Comparison of ENCODE assay signal across 14 cellular contexts in genomic region chr3:171491412-171491811, GRCh38. TPM values are rescaled to one million over a fixed set of nuclear protein-coding genes. Genes with fewer than 3 reads are reported as not detected.
A peak's percentile ranks its signal among the peaks of the same experiment; 100 is the strongest.
DNase-seq lines count a peak whose midpoint lies in the region; ATAC-seq and TF ChIP-seq lines count a peak whose summit lies in the region.
"Had no signal": no experiment of that assay in that cellular context is flagged by ENCODE, and none has a peak within 500 bp of the region (broad histone marks: within the 10 kb centered on the region; RNA-seq: fewer than 3 reads in every experiment).

No MANE protein-coding gene starts in this region.

- H3K27me3 Mint-ChIP-seq in activated naive CD4-positive, alpha-beta T cell treated with anti-CD3 and anti-CD28 coated beads, Interleukin-2, amount 10 ng/mL, durations not matched to agents 7 days and 5 days = no peaks in the 10 kb centered on the region

- TF ChIP-seq CTCF in upper lobe of right lung (IDR thresholded peaks at IDR 0.05) = no peak
- no peak for TF ChIP-seq CTCF in A673 (conservative IDR thresholded peaks at IDR 0.05; ENCODE audit: low read depth, low read length)

- peak overlapping the region; percentile 85 for H3K27ac Mint-ChIP-seq in activated naive CD4-positive, alpha-beta T cell treated with anti-CD3 and anti-CD28 coated beads, Interleukin-2, amount 10 ng/mL, durations not matched to agents 7 days and 5 days
- H3K27ac Mint-ChIP-seq: nephron progenitor cell had no signal

- H3K36me3 ChIP-seq in duodenal mucosa (ENCODE audit: control insufficient read depth in 1 of 2, insufficient read depth in 2 of 2, low read length in 2 of 2) = no peaks in the 10 kb centered on the region
- H3K36me3 ChIP-seq in upper lobe of right lung = no peaks in the 10 kb centered on the region
- no peaks in the 10 kb centered on the region for H3K36me3 ChIP-seq in A673 (ENCODE audit: insufficient read depth, low read length, poor library complexity, severe bottlenecking)
- H3K36me3 ChIP-seq: right atrium auricular region had no signal

- H3K4me3 Mint-ChIP-seq in activated naive CD4-positive, alpha-beta T cell treated with anti-CD3 and anti-CD28 coated beads, Interleukin-2, amount 10 ng/mL, durations not matched to agents 7 days and 5 days = peak overlapping the region; percentile 47
- H3K4me3 Mint-ChIP-seq: nephron progenitor cell had no signal

- no peaks in the 10 kb centered on the region for H3K27me3 ChIP-seq in duodenal mucosa (ENCODE audit: control insufficient read depth in 1 of 2, insufficient read depth in 2 of 2, low read length in 2 of 2)
- no peaks in the 10 kb centered on the region for H3K27me3 ChIP-seq in upper lobe of right lung
- H3K27me3 ChIP-seq in A673 (replicated peaks; ENCODE audit: insufficient read depth, low read depth, low read length, poor library complexity) = no peaks in the 10 kb centered on the region
- H3K27me3 ChIP-seq: right atrium auricular region had no signal

- H3K9ac ChIP-seq in duodenal mucosa (ENCODE audit: low read depth in 1 of 2, low read length in 2 of 2) = no peak overlapping the region

- H3K4me3 ChIP-seq in duodenal mucosa (ENCODE audit: low read depth in 1 of 2, low read length in 2 of 2) = peak overlapping the region; percentile 11 to 53
- peak overlapping the region; percentile 12 for H3K4me3 ChIP-seq in upper lobe of right lung
- H3K4me3 ChIP-seq in A673 (ENCODE audit: low read depth, low read length, poor library complexity, severe bottlenecking) = no peak overlapping the region
- H3K4me3 ChIP-seq: right atrium auricular region had no signal

- H3K4me1 ChIP-seq in duodenal mucosa (ENCODE audit: control insufficient read depth in 1 of 2, insufficient read depth in 2 of 2, low read length in 2 of 2) = peaks cover 7 to 19% of the 10 kb centered on the region in 2 donors
- H3K4me1 ChIP-seq in upper lobe of right lung = no peaks in the 10 kb centered on the region
- H3K4me1 ChIP-seq in A673 (ENCODE audit: insufficient read depth, low read length, poor library complexity, severe bottlenecking) = no peaks in the 10 kb centered on the region
- H3K4me1 ChIP-seq: right atrium auricular region had no signal

- CTCF ChIA-PET in activated naive CD4-positive, alpha-beta T cell treated with anti-CD3 and anti-CD28 coated beads, Interleukin-2, amount 10 ng/mL, durations not matched to agents 7 days and 5 days (lab: Charles Lee) = interaction anchor here (0.8 to 1.8 kb wide), 2 partner anchors 24 to 32 kb away, joined by 3 to 4 read pairs; partner anchors contain the start of gene TNIK
- CTCF ChIA-PET in A673 (lab: Charles Lee) = no interaction called here

- POLR2A ChIA-PET in A673 (lab: Charles Lee; ENCODE audit: low non-redundant PET) = no interaction called here

- H3K4me1 Mint-ChIP-seq in activated naive CD4-positive, alpha-beta T cell treated with anti-CD3 and anti-CD28 coated beads, Interleukin-2, amount 10 ng/mL, durations not matched to agents 7 days and 5 days = peaks cover 52% of the 10 kb centered on the region

- intact Hi-C loops in upper lobe of right lung (cut with DNase I) = no loop called here
- intact Hi-C loops in A673 (cut with micrococcal nuclease; ENCODE audit: unreplicated experiment) = no loop called here

- ATAC-seq in upper lobe of right lung (no peak), GM18867 (IDR thresholded peaks at IDR 0.05; ENCODE audit: unreplicated experiment) (no peak)

- no peak for DNase-seq in activated naive CD4-positive, alpha-beta T cell treated with anti-CD3 and anti-CD28 coated beads, Interleukin-2, amount 10 ng/mL, durations not matched to agents 7 days and 5 days
- no peak for DNase-seq in activated naive CD4-positive, alpha-beta T cell treated with Interleukin-2 at 50 U/mL for 16 hours
- DNase-seq in OCI-M1 (lab: John Stamatoyannopoulos, UW) (peak; percentile 72), upper lobe of right lung (no peak), A673 (ENCODE audit: low spot score) (no peak), SIG-M5 treated with dmso at 0.1 percent for 504 hours (lab: John Stamatoyannopoulos, UW; ENCODE audit: unreplicated experiment) (no peak)
- DNase-seq: HCEC 1CT; NCI-H1417 treated with DMSO at 0.1 percent for 48 hours; NCI-H526 treated with DMSO at 0.1 percent for 48 hours; nephron progenitor cell; stimulated activated CD4-positive, alpha-beta T cell treated with anti-CD3 and anti-CD28 coated beads, Interleukin-2, amount 100 ng/mL, for 48 hours had no signal

- H3K9me3 ChIP-seq in duodenal mucosa (ENCODE audit: control insufficient read depth in 1 of 2, low read length in 2 of 2) (no peaks in the 10 kb centered on the region), upper lobe of right lung (no peaks in the 10 kb centered on the region), A673 (ENCODE audit: low read depth, low read length, poor library complexity, severe bottlenecking) (no peaks in the 10 kb centered on the region)
- H3K9me3 ChIP-seq: right atrium auricular region had no signal

- no peaks in the 10 kb centered on the region for H3K9me3 Mint-ChIP-seq in activated naive CD4-positive, alpha-beta T cell treated with anti-CD3 and anti-CD28 coated beads, Interleukin-2, amount 10 ng/mL, durations not matched to agents 7 days and 5 days
- H3K9me3 Mint-ChIP-seq: nephron progenitor cell had no signal

- no TSS peak for BruUV-seq in A673 (replicated peaks; lab: Mats Ljungman, UMichigan)

- H3K36me3 Mint-ChIP-seq in activated naive CD4-positive, alpha-beta T cell treated with anti-CD3 and anti-CD28 coated beads, Interleukin-2, amount 10 ng/mL, durations not matched to agents 7 days and 5 days = peaks cover 10% of the 10 kb centered on the region

- H3K27ac ChIP-seq in duodenal mucosa (ENCODE audit: low read depth, low read length) (no peak overlapping the region), upper lobe of right lung (no peak overlapping the region), A673 (ENCODE audit: low read depth, low read length, poor library complexity, severe bottlenecking) (no peak overlapping the region)
- H3K27ac ChIP-seq: right atrium auricular region had no signal

RNA-seq across cellular contexts. Expression of gene TNIK, which starts 31.2 kb away (rescaled TPM):
- total RNA-seq in upper lobe of right lung (35.3 TPM), A673 (2021) (0.69 and 1.5 TPM in 2 replicates)

Comparison
In these comparisons a context has a peak if more than half of its experiments do, and no peak if none do; other contexts are left out.
1. RNA of gene TNIK, which starts 31.2 kb away (total RNA-seq): 35.3 TPM in upper lobe of right lung (single experiment); 0.69 to 1.5 TPM in A673; every median in the first group is over 10 times any median in the second.